In the genomic region with DNA sequence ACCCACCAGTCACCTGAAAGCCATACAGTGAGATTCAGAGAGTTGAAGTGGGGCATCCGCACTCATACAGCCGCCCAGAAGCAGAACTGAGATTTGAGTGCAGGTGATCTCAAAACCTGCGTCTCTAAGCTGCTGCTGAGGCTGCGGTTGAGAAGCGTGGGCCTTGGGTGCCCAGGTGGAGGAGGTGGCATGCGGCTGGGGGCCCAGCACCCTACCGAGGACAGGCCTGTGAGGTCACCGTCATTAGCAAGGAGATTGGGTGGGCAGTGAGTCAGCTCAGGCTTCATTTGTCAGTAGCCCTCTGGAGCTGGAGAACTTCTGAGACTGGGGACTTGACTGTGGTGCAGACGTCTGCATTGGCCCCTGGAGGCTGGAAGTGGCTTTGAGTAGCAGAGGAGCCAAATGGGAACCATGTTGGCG, we compare ENCODE assay signal across 12 cellular contexts. TPM values are rescaled to one million over a fixed set of nuclear protein-coding genes. Genes with fewer than 3 reads are reported as not detected.
DNase-seq lines count a peak whose midpoint lies in the region; ATAC-seq and TF ChIP-seq lines count a peak whose summit lies in the region.
"Had no signal": no experiment of that assay in that cellular context is flagged by ENCODE, and none has a peak within 500 bp of the region (broad histone marks: within the 10 kb centered on the region; RNA-seq: fewer than 3 reads in every experiment).

No MANE protein-coding gene starts in this region.

- H3K36me3 Mint-ChIP-seq in H9 (ENCODE audit: insufficient read depth in 1 of 3, low read depth in 3 of 3) = peaks cover 0 to 8% (median 0%) of the 10 kb centered on the region in 3 experiments; a peak in 4 of 7 replicates

- H3K27ac ChIP-seq in OCI-LY3 (ENCODE audit: low read length) (peak overlapping the region; percentile 33; the same call in 1 of the 2 replicates), H9 (ENCODE audit: insufficient read length, low read depth, low read length) (no peak overlapping the region)
- H3K27ac ChIP-seq: neutrophil had no signal

- H3K9ac ChIP-seq in OCI-LY3 (ENCODE audit: low read length) (no peak overlapping the region), H9 (ENCODE audit: extremely low read depth, insufficient read length, low read length) (no peak overlapping the region)

- no peak overlapping the region for H4K8ac ChIP-seq in H9 (replicated peaks; ENCODE audit: insufficient read length, low read depth, low read length)

- H3K4me2 ChIP-seq in OCI-LY3 (ENCODE audit: low read length) (peak overlapping the region; percentile 66), H9 (ENCODE audit: insufficient read depth, insufficient read length, low read length) (no peak overlapping the region)

- no peak overlapping the region for H3T11ph ChIP-seq in H9 (ENCODE audit: low read length)

- peak overlapping the region in 1 of 3 experiments; percentile 91; a peak in 2 of 7 replicates for H3K27ac Mint-ChIP-seq in H9

- ATAC-seq in GM19328 (IDR thresholded peaks at IDR 0.05; ENCODE audit: unreplicated experiment) (peak; percentile 76), HG02938 (IDR thresholded peaks at IDR 0.05; ENCODE audit: unreplicated experiment) (peak; percentile 89)

- H3K9me3 ChIP-seq in OCI-LY3 (ENCODE audit: insufficient read depth, low read length) = no peaks in the 10 kb centered on the region
- no peaks in the 10 kb centered on the region for H3K9me3 ChIP-seq in H9 (ENCODE audit: control insufficient read depth, low read depth, low read length)
- H3K9me3 ChIP-seq: neutrophil had no signal

- H3K27me3 Mint-ChIP-seq in H9 (ENCODE audit: low read depth) = no peaks in the 10 kb centered on the region

- no peaks in the 10 kb centered on the region for H3K23me2 ChIP-seq in H9 (ENCODE audit: insufficient read length, low read depth, low read length, poor library complexity, severe bottlenecking)

- no peak overlapping the region for H2BK12ac ChIP-seq in H9 (ENCODE audit: insufficient read length, low read depth, low read length)

- peak overlapping the region; percentile 41 for H3K4me3 ChIP-seq in OCI-LY3 (ENCODE audit: low read length)

- H3K36me3 ChIP-seq in OCI-LY3 (replicated peaks; ENCODE audit: low read depth, low read length) = no peaks in the 10 kb centered on the region
- H3K36me3 ChIP-seq: neutrophil had no signal

- TF ChIP-seq CTCF in OCI-LY3 (IDR thresholded peaks at IDR 0.05; ENCODE audit: low read depth, low read length) (no peak), H9 (conservative IDR thresholded peaks at IDR 0.05) (no peak)

- H3K4me3 Mint-ChIP-seq in H9 = no peak overlapping the region

- H4K91ac ChIP-seq in H9 (ENCODE audit: insufficient read length, low read depth, low read length) = no peak overlapping the region

- H4K20me1 ChIP-seq in OCI-LY3 (ENCODE audit: insufficient read depth, low read length) (peaks cover 66% of the 10 kb centered on the region), H9 (ENCODE audit: control insufficient read depth, insufficient read depth, insufficient read length) (no peaks in the 10 kb centered on the region)

- no peak overlapping the region for H2BK5ac ChIP-seq in H9 (ENCODE audit: insufficient read length, low read length)

- no peak overlapping the region for H3K23ac ChIP-seq in H9 (ENCODE audit: insufficient read length, low read depth, low read length)

- H3K9me3 Mint-ChIP-seq in H9 = no peaks in the 10 kb centered on the region; a peak in 1 of 5 replicates

- peak; percentile 56 for DNase-seq in Daoy (ENCODE audit: low read depth)
- no peak for DNase-seq in HUDEP-2 (lab: John Stamatoyannopoulos, UW; ENCODE audit: unreplicated experiment in 76 of 76)
- no peak for DNase-seq in H9
- DNase-seq in NCI-H82 treated with DMSO at 0.1 percent for 48 hours (lab: John Stamatoyannopoulos, UW; ENCODE audit: unreplicated experiment) = no peak
- no peak for DNase-seq in NCI-H748 treated with DMSO at 0.1 percent for 48 hours (lab: John Stamatoyannopoulos, UW)
- DNase-seq: activated CD4-positive, CD25-positive, alpha-beta regulatory T cell treated with anti-CD3 and anti-CD28 coated beads, Interleukin-2, amount 50 U/mL, for 72 hours; caudate nucleus; NCI-H69 had no signal

- no peak overlapping the region for H3K18ac ChIP-seq in H9 (ENCODE audit: insufficient read length, low read depth, low read length)

- no peak overlapping the region for H3K14ac ChIP-seq in H9 (ENCODE audit: insufficient read depth, low read length)

- no peaks in the 10 kb centered on the region for H3K79me2 ChIP-seq in OCI-LY3 (ENCODE audit: low read length)
- H3K79me2 ChIP-seq in H9 (ENCODE audit: insufficient read depth, low read length) = peaks cover 11% of the 10 kb centered on the region; the same call in 1 of the 2 replicates

- H2BK15ac ChIP-seq in H9 (ENCODE audit: low read depth, low read length) = no peak overlapping the region

- H3K79me1 ChIP-seq in H9 (ENCODE audit: insufficient read depth, low read depth, low read length, poor library complexity, severe bottlenecking) = peaks cover 9% of the 10 kb centered on the region

- H2BK120ac ChIP-seq in H9 (ENCODE audit: low read depth, low read length, poor library complexity, severe bottlenecking) = no peak overlapping the region

- H3K4me1 Mint-ChIP-seq in H9 = peaks cover 55 to 76% of the 10 kb centered on the region in 2 experiments

- no peak overlapping the region for H2AK5ac ChIP-seq in H9 (ENCODE audit: insufficient read length, low read length)

- H4K5ac ChIP-seq in H9 (ENCODE audit: insufficient read length, low read depth, low read length) = no peak overlapping the region

- WGBS in H9 (ENCODE audit: extremely low coverage, insufficient read length, low lambda C conversion rate) = no CpG with 5 or more reads among the region's 10 CpGs

- peaks cover 40% of the 10 kb centered on the region for H3K27me3 ChIP-seq in OCI-LY3 (ENCODE audit: low read depth, low read length)
- H3K27me3 ChIP-seq in H9 (ENCODE audit: insufficient read depth, low read length) = no peaks in the 10 kb centered on the region
- H3K27me3 ChIP-seq: neutrophil had no signal

- no peak overlapping the region for H2AFZ ChIP-seq in OCI-LY3 (ENCODE audit: low read depth, low read length)
- H2AFZ ChIP-seq in H9 (ENCODE audit: low read length) = no peak overlapping the region

- H3K4ac ChIP-seq in H9 (ENCODE audit: low read depth, low read length) = no peak overlapping the region

- H3K4me1 ChIP-seq in OCI-LY3 (ENCODE audit: low read length) (peaks cover 25% of the 10 kb centered on the region), H9 (ENCODE audit: insufficient read depth, low read length) (peaks cover 8% of the 10 kb centered on the region; the same call in 1 of the 2 replicates)

- H3K56ac ChIP-seq in H9 (ENCODE audit: insufficient read length, low read depth, low read length) = no peak overlapping the region

- H2BK20ac ChIP-seq in H9 (ENCODE audit: low read depth, low read length, poor library complexity, severe bottlenecking) = no peak overlapping the region

RNA-seq across cellular contexts. Expression of a gene that starts 29.8 kb away (rescaled TPM):
- total RNA-seq in Daoy (2014; rRNA removed; shearing (Covaris generic)) = 13.9 TPM in 2 replicates
- total RNA-seq in H9 (2021) = 31.8 and 36.9 TPM in 2 replicates
